Comparison of ENCODE assay signal across 26 cellular contexts in genomic region chr1:111649648-111650047, GRCh38. TPM values are rescaled to one million over a fixed set of nuclear protein-coding genes. Genes with fewer than 3 reads are reported as not detected.
DNase-seq lines count a peak whose midpoint lies in the region; ATAC-seq and TF ChIP-seq lines count a peak whose summit lies in the region.
"Had no signal": no experiment of that assay in that cellular context is flagged by ENCODE, and none has a peak within 500 bp of the region (broad histone marks: within the 10 kb centered on the region; RNA-seq: fewer than 3 reads in every experiment).

No MANE protein-coding gene starts in this region.

- H2AFZ ChIP-seq in hepatocyte = no peak overlapping the region
- H2AFZ ChIP-seq: neural progenitor cell had no signal

- H3K9me3 Mint-ChIP-seq in CD8-positive, alpha-beta T cell = no peaks in the 10 kb centered on the region
- H3K9me3 Mint-ChIP-seq in progenitor cell of endocrine pancreas (ENCODE audit: low read depth) = peaks cover 9% of the 10 kb centered on the region
- H3K9me3 Mint-ChIP-seq: activated CD8-positive, alpha-beta T cell treated with anti-CD3 and anti-CD28 coated beads for 36 hours; activated T-helper 17 cell treated with anti-CD3 and anti-CD28 coated beads, Interleukin-2, amount 50 U/mL, for 72 hours had no signal

- TF ChIP-seq CTCF in CD8-positive, alpha-beta T cell (IDR thresholded peaks at IDR 0.05) = no peak
- TF ChIP-seq CTCF in LNCaP clone FGC (IDR thresholded peaks at IDR 0.05; ENCODE audit: control insufficient read depth, extremely low read depth, insufficient read depth) = no peak
- no peak for TF ChIP-seq CTCF in hepatocyte (IDR thresholded peaks at IDR 0.05; ENCODE audit: poor library complexity)
- TF ChIP-seq CTCF in progenitor cell of endocrine pancreas (IDR thresholded peaks at IDR 0.05; ENCODE audit: unreplicated experiment) = no peak

- no peaks in the 10 kb centered on the region for H3K9me2 ChIP-seq in hepatocyte (replicated peaks; ENCODE audit: insufficient read depth)

- H3K27ac ChIP-seq in CD8-positive, alpha-beta T cell (ENCODE audit: low read depth, low read length) = no peak overlapping the region
- H3K27ac ChIP-seq in hepatocyte (no peak overlapping the region), substantia nigra (ENCODE audit: low read depth, low read length, poor library complexity, severe bottlenecking) (no peak overlapping the region)
- H3K27ac ChIP-seq: BLaER1, neural progenitor cell, upper lobe of left lung had no signal

- peaks cover 71% of the 10 kb centered on the region for H3K4me1 ChIP-seq in CD8-positive, alpha-beta T cell (ENCODE audit: insufficient read depth, low read length)
- H3K4me1 ChIP-seq in hepatocyte (ENCODE audit: insufficient read depth) = no peaks in the 10 kb centered on the region
- H3K4me1 ChIP-seq: neural progenitor cell had no signal

- POLR2A ChIA-PET in CD8-positive, alpha-beta T cell (lab: Charles Lee) = interaction anchor here (1.1 to 1.2 kb wide), 3 partner anchors 20 to 138 kb away, joined by 3 to 5 read pairs (median 4); no protein-coding TSS in a partner anchor

- peaks cover 5% of the 10 kb centered on the region for H3K36me3 ChIP-seq in CD8-positive, alpha-beta T cell (ENCODE audit: insufficient read depth, low read length)
- H3K36me3 ChIP-seq in hepatocyte (replicated peaks; ENCODE audit: insufficient read depth, low read depth) = no peaks in the 10 kb centered on the region
- H3K36me3 ChIP-seq: neural progenitor cell, upper lobe of left lung had no signal

- peaks cover 14% of the 10 kb centered on the region for H4K20me1 ChIP-seq in hepatocyte (ENCODE audit: insufficient read depth, poor library complexity, severe bottlenecking)

- H3K4me3 ChIP-seq in CD8-positive, alpha-beta T cell (ENCODE audit: low read depth, low read length) = no peak overlapping the region
- H3K4me3 ChIP-seq in LNCaP clone FGC (ENCODE audit: low read depth, low read length) = peak overlapping the region; percentile 5; the same call in 1 of the 2 replicates
- no peak overlapping the region for H3K4me3 ChIP-seq in hepatocyte
- H3K4me3 ChIP-seq: BLaER1, neural progenitor cell, upper lobe of left lung had no signal

- no peaks in the 10 kb centered on the region for H3K27me3 ChIP-seq in CD8-positive, alpha-beta T cell (ENCODE audit: insufficient read depth, low read length)
- no peaks in the 10 kb centered on the region for H3K27me3 ChIP-seq in hepatocyte
- H3K27me3 ChIP-seq: BLaER1, neural progenitor cell, upper lobe of left lung had no signal

- H3K4me2 ChIP-seq in hepatocyte = peak overlapping the region; percentile 5
- H3K4me2 ChIP-seq: BLaER1, neural progenitor cell had no signal

- 69% methylated on average over 1 of the region's 1 CpG for WGBS in hepatocyte (ENCODE audit: low lambda C conversion rate, missing lambda C conversion rate)

- H3K36me3 Mint-ChIP-seq in CD8-positive, alpha-beta T cell = peaks cover 19% of the 10 kb centered on the region
- H3K36me3 Mint-ChIP-seq in progenitor cell of endocrine pancreas (ENCODE audit: insufficient read depth) = peaks cover 18% of the 10 kb centered on the region

- ATAC-seq in CD8-positive, alpha-beta T cell = no peak
- ATAC-seq: activated CD8-positive, alpha-beta T cell treated with anti-CD3 and anti-CD28 coated beads for 36 hours; activated T-helper 17 cell treated with anti-CD3 and anti-CD28 coated beads, Interleukin-2, amount 50 U/mL, for 72 hours; Panc1 had no signal

- H3K4me1 Mint-ChIP-seq in CD8-positive, alpha-beta T cell (ENCODE audit: low read depth) = peaks cover 82% of the 10 kb centered on the region
- H3K4me1 Mint-ChIP-seq in progenitor cell of endocrine pancreas (ENCODE audit: low read depth) = peaks cover 5% of the 10 kb centered on the region
- H3K4me1 Mint-ChIP-seq: neural progenitor cell had no signal

- CTCF ChIA-PET in CD8-positive, alpha-beta T cell (lab: Charles Lee) = interaction anchor here (1.5 to 2.6 kb wide), 4 partner anchors 15 to 146 kb away, joined by 3 to 23 read pairs (median 4); partner anchors contain the start of genes ADORA3 and TMIGD3

- peak overlapping the region; percentile 62 for H3K27ac Mint-ChIP-seq in CD8-positive, alpha-beta T cell
- peak overlapping the region; percentile 90 for H3K27ac Mint-ChIP-seq in progenitor cell of endocrine pancreas
- H3K27ac Mint-ChIP-seq: neural progenitor cell had no signal

- intact Hi-C loops in CD8-positive, alpha-beta T cell (cut with DNase I, micrococcal nuclease) = loop anchor here (5.0 kb wide), 2 partner anchors 57 to 77 kb away; no protein-coding TSS in a partner anchor

- no peak for DNase-seq in CD8-positive, alpha-beta T cell
- DNase-seq in LNCaP clone FGC (ENCODE audit: low read depth) (peak; percentile 86), hepatocyte (ENCODE audit: low spot score) (peak; percentile 21), progenitor cell of endocrine pancreas (ENCODE audit: low spot score, unreplicated experiment) (no peak), substantia nigra (lab: John Stamatoyannopoulos, UW) (no peak), retina (no peak), HCEC 1CT (no peak)
- DNase-seq: activated CD8-positive, alpha-beta memory T cell treated with anti-CD3 and anti-CD28 coated beads, Interleukin-2, amount 50 U/mL, for 48 hours; activated CD8-positive, alpha-beta T cell treated with anti-CD3 and anti-CD28 coated beads for 36 hours; activated naive CD4-positive, alpha-beta T cell treated with anti-CD3 and anti-CD28 coated beads, Interleukin-2, amount 50 U/mL, for 16 hours; DND-41; KG1; left cardiac atrium; mesenchymal stem cell; MM.1S; NCI-H1105 treated with DMSO at 0.1 percent for 48 hours; NCI-H187 treated with DMSO at 0.1 percent for 48 hours; NCI-H524 treated with DMSO at 0.1 percent for 48 hours; SHP77; stimulated activated CD4-positive, alpha-beta T cell treated with anti-CD3 and anti-CD28 coated beads, Interleukin-4, amount 100 ng/mL, for 4 hours; T-helper 2 cell had no signal

- H3K4me3 Mint-ChIP-seq in CD8-positive, alpha-beta T cell = no peak overlapping the region
- H3K4me3 Mint-ChIP-seq in progenitor cell of endocrine pancreas (ENCODE audit: low read depth) = no peak overlapping the region
- H3K4me3 Mint-ChIP-seq: activated CD8-positive, alpha-beta T cell treated with anti-CD3 and anti-CD28 coated beads for 36 hours; neural progenitor cell had no signal

- peaks cover 95% of the 10 kb centered on the region for H3K79me2 ChIP-seq in hepatocyte

- H3K9me3 ChIP-seq in CD8-positive, alpha-beta T cell (ENCODE audit: low read length) = no peaks in the 10 kb centered on the region
- H3K9me3 ChIP-seq in hepatocyte (ENCODE audit: low read depth) = no peaks in the 10 kb centered on the region
- H3K9me3 ChIP-seq: upper lobe of left lung had no signal

- no peaks in the 10 kb centered on the region for H3K27me3 Mint-ChIP-seq in CD8-positive, alpha-beta T cell (ENCODE audit: low read depth)
- H3K27me3 Mint-ChIP-seq in progenitor cell of endocrine pancreas = no peaks in the 10 kb centered on the region
- H3K27me3 Mint-ChIP-seq: activated CD8-positive, alpha-beta T cell treated with anti-CD3 and anti-CD28 coated beads for 36 hours; activated T-helper 17 cell treated with anti-CD3 and anti-CD28 coated beads, Interleukin-2, amount 50 U/mL, for 72 hours had no signal

RNA-seq across cellular contexts. Expression of gene RAP1A, which starts 30.1 kb away (rescaled TPM):
- 10 to 100 TPM; 63.4 to 68.5 TPM for total RNA-seq in CD8-positive, alpha-beta T cell
- total RNA-seq in hepatocyte (49.6 and 56.2 TPM in 2 replicates), progenitor cell of endocrine pancreas (36.6 and 38.8 TPM in 2 replicates)
- 34.2 and 48.8 TPM in 2 replicates for polyA plus RNA-seq in hepatocyte

Comparison
In these comparisons a context has a peak if more than half of its experiments do, and no peak if none do; other contexts are left out.
1. DNase-seq: peak in LNCaP clone FGC (single experiment) and hepatocyte (single experiment); none in CD8-positive, alpha-beta T cell (0 of 7), progenitor cell of endocrine pancreas (single experiment), substantia nigra (0 of 49), retina (single experiment) and HCEC 1CT (single experiment).